Comparison of ENCODE assay signal across 21 cellular contexts in the genomic region with DNA sequence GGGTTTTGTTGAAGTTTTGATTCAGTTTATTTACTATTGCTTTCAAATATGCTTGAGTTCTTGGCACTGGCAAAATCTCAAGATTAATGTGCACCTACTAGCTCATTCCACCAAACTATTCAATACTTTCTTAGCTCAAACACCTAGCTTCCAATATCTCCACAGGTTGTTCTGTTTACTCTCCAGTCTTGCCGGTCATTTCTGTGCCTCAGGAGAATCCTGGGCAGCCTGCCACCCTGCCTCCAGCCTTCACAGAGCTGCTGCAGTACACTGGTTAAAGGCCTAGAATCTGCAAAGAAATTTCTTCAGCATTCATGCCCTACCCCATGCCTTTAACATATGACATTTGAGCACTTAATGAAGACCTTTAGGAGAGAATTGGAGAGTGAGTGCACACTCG.
"Had no signal": no experiment of that assay in that cellular context is flagged by ENCODE, and none has a peak within 500 bp of the region (broad histone marks: within the 10 kb centered on the region; RNA-seq: fewer than 3 reads in every experiment).

No MANE protein-coding gene starts in this region.

- DNase-seq: activated B cell treated with CpG ODN at 0.5 μM for 24 hours; activated CD4-positive, alpha-beta T cell treated with anti-CD3 and anti-CD28 coated beads for 48 hours; activated CD8-positive, alpha-beta memory T cell treated with anti-CD3 and anti-CD28 coated beads, Interleukin-2, amount 50 U/mL, for 4 hours; activated CD8-positive, alpha-beta T cell treated with anti-CD3 and anti-CD28 coated beads, Interleukin-2, amount 10 ng/mL, durations not matched to agents 7 days and 5 days; activated naive CD4-positive, alpha-beta T cell; activated T-cell treated with anti-CD3 and anti-CD28 coated beads, Interleukin-2, amount 50 U/mL, for 48 hours; dorsolateral prefrontal cortex; endodermal cell; gastrocnemius medialis; heart right ventricle; islet precursor cell; mammary epithelial cell; mucosa of descending colon; naive thymus-derived CD4-positive, alpha-beta T cell; retina; stimulated activated CD4-positive, alpha-beta T cell treated with anti-CD3 and anti-CD28 coated beads, Interleukin-2, amount 100 ng/mL, for 48 hours; uterus had no signal

- ATAC-seq: activated CD8-positive, alpha-beta T cell treated with anti-CD3 and anti-CD28 coated beads, Interleukin-2, amount 10 ng/mL, durations not matched to agents 7 days and 5 days; gastrocnemius medialis; heart right ventricle; mucosa of descending colon; naive thymus-derived CD4-positive, alpha-beta T cell; stimulated activated memory B cell treated with anti-CD40 and anti-IgM and Interleukin-4, amounts not matched to agents 10 μg/mL and 1 μg/mL and 100 μg/mL, for 72 hours had no signal

- H3K4me3 Mint-ChIP-seq: activated B cell treated with CpG ODN at 0.5 μM for 24 hours; activated CD8-positive, alpha-beta T cell treated with anti-CD3 and anti-CD28 coated beads, Interleukin-2, amount 10 ng/mL, durations not matched to agents 7 days and 5 days; endodermal cell; naive thymus-derived CD4-positive, alpha-beta T cell; stimulated activated memory B cell treated with anti-CD40 and anti-IgM and Interleukin-4, amounts not matched to agents 10 μg/mL and 1 μg/mL and 100 μg/mL, for 72 hours; T-helper 2 cell treated with Interferon-gamma antibody and Interleukin-4, amounts not matched to agents 5 μg/mL and 100 μg/mL, for 36 hours had no signal

- H3K36me3 ChIP-seq: cardiac muscle cell, gastrocnemius medialis, heart right ventricle, tibial nerve, uterus had no signal

- H3K4me3 ChIP-seq: cardiac muscle cell, dorsolateral prefrontal cortex, gastrocnemius medialis, heart right ventricle, mucosa of descending colon, tibial nerve, uterus had no signal

- H3K36me3 Mint-ChIP-seq: stimulated activated memory B cell treated with anti-CD40 and anti-IgM and Interleukin-4, amounts not matched to agents 10 μg/mL and 1 μg/mL and 100 μg/mL, for 72 hours had no signal

- H3K27ac Mint-ChIP-seq: activated B cell treated with CpG ODN at 0.5 μM for 24 hours; activated CD8-positive, alpha-beta T cell treated with anti-CD3 and anti-CD28 coated beads, Interleukin-2, amount 10 ng/mL, durations not matched to agents 7 days and 5 days; endodermal cell; stimulated activated memory B cell treated with anti-CD40 and anti-IgM and Interleukin-4, amounts not matched to agents 10 μg/mL and 1 μg/mL and 100 μg/mL, for 72 hours; T-helper 2 cell treated with Interferon-gamma antibody and Interleukin-4, amounts not matched to agents 5 μg/mL and 100 μg/mL, for 36 hours had no signal

- H3K27me3 ChIP-seq: cardiac muscle cell, dorsolateral prefrontal cortex, tibial nerve, uterus had no signal

- H3K9me3 Mint-ChIP-seq: activated B cell treated with CpG ODN at 0.5 μM for 24 hours; endodermal cell; stimulated activated memory B cell treated with anti-CD40 and anti-IgM and Interleukin-4, amounts not matched to agents 10 μg/mL and 1 μg/mL and 100 μg/mL, for 72 hours; T-helper 2 cell treated with Interferon-gamma antibody and Interleukin-4, amounts not matched to agents 5 μg/mL and 100 μg/mL, for 36 hours had no signal

- H3K9me3 ChIP-seq: gastrocnemius medialis, heart right ventricle, mucosa of descending colon, tibial nerve, uterus had no signal

- H3K27ac ChIP-seq: cardiac muscle cell, dorsolateral prefrontal cortex, gastrocnemius medialis, heart right ventricle, tibial nerve, uterus had no signal
